ENCODE assay signal across 20 cellular contexts in the genomic region with DNA sequence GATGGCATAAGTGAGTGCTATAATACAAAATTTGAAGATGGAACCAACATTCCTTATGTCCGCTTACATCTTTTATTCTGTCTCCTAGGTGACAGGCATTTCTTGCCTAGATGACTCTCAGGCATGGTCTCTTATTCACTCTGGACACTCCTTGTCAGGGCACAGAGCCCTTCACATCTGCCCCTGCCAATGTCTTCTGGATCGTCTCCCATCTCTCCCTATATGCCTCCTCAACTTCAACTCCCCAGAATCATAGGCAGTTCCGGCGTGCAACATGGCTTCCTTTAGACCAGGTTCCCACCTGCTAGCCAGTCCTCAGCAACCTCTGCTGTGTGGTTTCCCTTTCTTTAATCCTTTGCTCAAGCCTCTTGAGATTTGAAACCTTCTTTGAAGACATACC.
A peak's percentile ranks its signal among the peaks of the same experiment; 100 is the strongest.
DNase-seq lines count a peak whose midpoint lies in the region; ATAC-seq and TF ChIP-seq lines count a peak whose summit lies in the region.
"Had no signal": no experiment of that assay in that cellular context is flagged by ENCODE, and none has a peak within 500 bp of the region (broad histone marks: within the 10 kb centered on the region; RNA-seq: fewer than 3 reads in every experiment).

No MANE protein-coding gene starts in this region.

- no peaks in the 10 kb centered on the region for H3K27me3 ChIP-seq in endodermal cell (ENCODE audit: control insufficient read depth, insufficient read depth, low read length, poor library complexity, severe bottlenecking)
- H3K27me3 ChIP-seq: gastrocnemius medialis had no signal

- H3K27me3 Mint-ChIP-seq in endodermal cell (ENCODE audit: insufficient read depth): no peaks in the 10 kb centered on the region
- H3K27me3 Mint-ChIP-seq: stimulated activated memory B cell treated with anti-CD40 and anti-IgM and Interleukin-4, amounts not matched to agents 10 μg/mL and 1 μg/mL and 100 μg/mL, for 72 hours; type B pancreatic cell had no signal

- no peak overlapping the region for H3K9ac ChIP-seq in endodermal cell (ENCODE audit: extremely low read depth, low read length, poor library complexity, severe bottlenecking)

- ATAC-seq in GM18517 (IDR thresholded peaks at IDR 0.05; ENCODE audit: unreplicated experiment) (peak; percentile 61), HG03521 (IDR thresholded peaks at IDR 0.05; ENCODE audit: unreplicated experiment) (no peak), HG02884 (IDR thresholded peaks at IDR 0.05; ENCODE audit: unreplicated experiment) (no peak)
- ATAC-seq: gastrocnemius medialis; Panc1; SK-N-SH treated with all-trans-retinoic acid at 6 μM for 48 hours; stimulated activated memory B cell treated with anti-CD40 and anti-IgM and Interleukin-4, amounts not matched to agents 10 μg/mL and 1 μg/mL and 100 μg/mL, for 72 hours had no signal

- H3K4me3 Mint-ChIP-seq in endodermal cell: no peak overlapping the region
- H3K4me3 Mint-ChIP-seq: activated T-cell treated with anti-CD3 and anti-CD28 coated beads, Interleukin-2, amount 50 U/mL, for 72 hours; dendritic cell treated with granulocyte-macrophage colony-stimulating factor and Interleukin-4, amounts not matched to agents 40 ng/mL and 50 ng/mL, for 4 days; stimulated activated memory B cell treated with anti-CD40 and anti-IgM and Interleukin-4, amounts not matched to agents 10 μg/mL and 1 μg/mL and 100 μg/mL, for 72 hours; type B pancreatic cell had no signal

- WGBS in endodermal cell (ENCODE audit: insufficient coverage in 1 of 2, insufficient read length in 1 of 2), 2 experiments: 93 to 96% methylated on average over 4 of the region's 4 CpGs

- no peak for TF ChIP-seq CTCF in endodermal cell (conservative IDR thresholded peaks at IDR 0.05)

- H3K4me1 Mint-ChIP-seq in endodermal cell: peaks cover 20% of the 10 kb centered on the region
- H3K4me1 Mint-ChIP-seq: stimulated activated memory B cell treated with anti-CD40 and anti-IgM and Interleukin-4, amounts not matched to agents 10 μg/mL and 1 μg/mL and 100 μg/mL, for 72 hours had no signal

- H3K36me3 ChIP-seq in endodermal cell (ENCODE audit: control insufficient read depth, insufficient read depth, low read length): no peaks in the 10 kb centered on the region
- H3K36me3 ChIP-seq: gastrocnemius medialis had no signal

- no peak overlapping the region for H3K27ac ChIP-seq in endodermal cell (ENCODE audit: low read depth, low read length)
- H3K27ac ChIP-seq: C4-2B, gastrocnemius medialis had no signal

- peaks cover 6% of the 10 kb centered on the region for H3K9me3 ChIP-seq in endodermal cell (ENCODE audit: control insufficient read depth, low read length)
- H3K9me3 ChIP-seq: gastrocnemius medialis had no signal

- peaks cover 20% of the 10 kb centered on the region for H3K9me3 Mint-ChIP-seq in endodermal cell

- DNase-seq in NCI-H82 (lab: John Stamatoyannopoulos, UW) (peak; percentile 56), NCI-H82 treated with DMSO at 0.1 percent for 48 hours (lab: John Stamatoyannopoulos, UW; ENCODE audit: unreplicated experiment) (no peak), NCI-H526 treated with DMSO at 0.1 percent for 48 hours (lab: John Stamatoyannopoulos, UW) (peak; percentile 15), endodermal cell (no peak), NK-92 (lab: John Stamatoyannopoulos, UW; ENCODE audit: unreplicated experiment) (no peak)
- DNase-seq: activated CD4-positive, alpha-beta T cell treated with anti-CD3 and anti-CD28 coated beads, Interleukin-2, amount 50 U/mL, for 1 hour; activated T-cell treated with anti-CD3 and anti-CD28 coated beads, Interleukin-2, amount 50 U/mL, for 72 hours; gastrocnemius medialis; midbrain; NCI-H187 treated with DMSO at 0.1 percent for 48 hours; NCI-H510A had no signal

- H3K27ac Mint-ChIP-seq in endodermal cell: peak overlapping the region; percentile 59
- H3K27ac Mint-ChIP-seq: activated T-cell treated with anti-CD3 and anti-CD28 coated beads, Interleukin-2, amount 50 U/mL, for 72 hours; dendritic cell treated with granulocyte-macrophage colony-stimulating factor and Interleukin-4, amounts not matched to agents 40 ng/mL and 50 ng/mL, for 4 days; stimulated activated memory B cell treated with anti-CD40 and anti-IgM and Interleukin-4, amounts not matched to agents 10 μg/mL and 1 μg/mL and 100 μg/mL, for 72 hours; type B pancreatic cell had no signal

- no peak overlapping the region for H3K4me3 ChIP-seq in endodermal cell (ENCODE audit: low read length)
- H3K4me3 ChIP-seq: gastrocnemius medialis had no signal

- peaks cover 9% of the 10 kb centered on the region for H3K4me1 ChIP-seq in endodermal cell (ENCODE audit: control insufficient read depth, insufficient read depth, low read length)
- H3K4me1 ChIP-seq: gastrocnemius medialis had no signal

- peaks cover 21% of the 10 kb centered on the region for H3K36me3 Mint-ChIP-seq in endodermal cell (ENCODE audit: low read depth)
- H3K36me3 Mint-ChIP-seq: stimulated activated memory B cell treated with anti-CD40 and anti-IgM and Interleukin-4, amounts not matched to agents 10 μg/mL and 1 μg/mL and 100 μg/mL, for 72 hours had no signal

Comparison
In these comparisons a context has a peak if more than half of its experiments do, and no peak if none do; other contexts are left out.
1. DNase-seq: peak in NCI-H82 (single experiment) and NCI-H526 treated with DMSO at 0.1 percent for 48 hours (single experiment); none in NCI-H82 treated with DMSO at 0.1 percent for 48 hours (single experiment), endodermal cell (single experiment) and NK-92 (single experiment).